22 cellular contexts compared by ENCODE assay signal in the genomic region with DNA sequence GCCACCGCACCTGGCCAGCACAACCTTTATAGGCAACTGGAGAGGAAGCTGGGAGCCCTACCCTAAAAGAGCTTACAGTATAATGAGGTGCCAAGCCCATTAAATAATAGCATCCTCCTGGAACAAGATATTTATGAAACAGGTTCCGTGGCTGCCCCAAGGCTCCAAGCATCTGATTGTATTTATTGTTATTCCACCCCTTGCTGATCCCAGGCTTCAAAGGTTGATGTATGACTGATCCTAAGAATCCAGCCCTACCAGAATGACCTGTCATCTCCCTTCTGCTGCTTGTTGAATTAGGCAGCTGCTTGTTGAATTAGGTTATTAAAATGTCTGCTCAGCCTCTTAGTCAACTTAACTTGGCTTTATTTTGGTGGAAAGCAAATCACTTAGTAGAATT. TPM values are rescaled to one million over a fixed set of nuclear protein-coding genes. Genes with fewer than 3 reads are reported as not detected.
DNase-seq lines count a peak whose midpoint lies in the region; ATAC-seq and TF ChIP-seq lines count a peak whose summit lies in the region.
"Had no signal": no experiment of that assay in that cellular context is flagged by ENCODE, and none has a peak within 500 bp of the region (broad histone marks: within the 10 kb centered on the region; RNA-seq: fewer than 3 reads in every experiment).

No MANE protein-coding gene starts in this region.

- H3K4me3 ChIP-seq in SJSA1 = no peak overlapping the region
- H3K4me3 ChIP-seq in tibial artery = no peak overlapping the region
- H3K4me3 ChIP-seq: heart right ventricle, lower lobe of right lung, uterus had no signal

- H3K9me3 ChIP-seq in SJSA1 (replicated peaks) (no peaks in the 10 kb centered on the region), tibial artery (no peaks in the 10 kb centered on the region)
- H3K9me3 ChIP-seq: heart right ventricle, lower lobe of right lung, neutrophil, uterus had no signal

- BruUV-seq in Calu3 (replicated peaks; lab: Mats Ljungman, UMichigan) = no TSS peak

- no peaks in the 10 kb centered on the region for H3K36me3 Mint-ChIP-seq in Calu3 (ENCODE audit: insufficient read depth, unreplicated experiment)
- H3K36me3 Mint-ChIP-seq: activated naive CD8-positive, alpha-beta T cell treated with anti-CD3 and anti-CD28 coated beads for 36 hours; immature natural killer cell had no signal

- H3K4me1 Mint-ChIP-seq in Calu3 (ENCODE audit: low read depth, unreplicated experiment) = peaks cover 18% of the 10 kb centered on the region
- H3K4me1 Mint-ChIP-seq: activated naive CD8-positive, alpha-beta T cell treated with anti-CD3 and anti-CD28 coated beads for 36 hours; activated T-helper 17 cell treated with anti-CD3 and anti-CD28 coated beads, Interleukin-2, amount 50 U/mL, for 72 hours; immature natural killer cell had no signal

- H3K27me3 Mint-ChIP-seq in Calu3 (ENCODE audit: unreplicated experiment) = no peaks in the 10 kb centered on the region
- H3K27me3 Mint-ChIP-seq: effector memory CD8-positive, alpha-beta T cell had no signal

- CTCF ChIA-PET in Calu3 (lab: Charles Lee) = interaction anchor here (0.6 kb wide), 1 partner anchor 739 kb away, joined by 5 read pairs; no protein-coding TSS in a partner anchor

- H3K36me3 ChIP-seq in SJSA1 (no peaks in the 10 kb centered on the region), tibial artery (no peaks in the 10 kb centered on the region)
- H3K36me3 ChIP-seq: heart right ventricle, lower lobe of right lung, neutrophil, uterus had no signal

- peak; percentile 71 for TF ChIP-seq EP300 in Ishikawa (IDR thresholded peaks at IDR 0.05; ENCODE audit: borderline replicate concordance)

- H3K27me3 ChIP-seq in SJSA1 (replicated peaks) = no peaks in the 10 kb centered on the region
- no peaks in the 10 kb centered on the region for H3K27me3 ChIP-seq in tibial artery
- H3K27me3 ChIP-seq: heart right ventricle, neutrophil, uterus had no signal

- H3K27ac ChIP-seq in SJSA1 (peak overlapping the region; percentile 85), tibial artery (no peak overlapping the region)
- H3K27ac ChIP-seq: lower lobe of right lung, neutrophil, uterus had no signal

- H3K27ac Mint-ChIP-seq in Calu3 (ENCODE audit: unreplicated experiment) = peak overlapping the region; percentile 55
- H3K27ac Mint-ChIP-seq: activated naive CD8-positive, alpha-beta T cell treated with anti-CD3 and anti-CD28 coated beads for 36 hours; activated T-helper 17 cell treated with anti-CD3 and anti-CD28 coated beads, Interleukin-2, amount 50 U/mL, for 72 hours; effector memory CD8-positive, alpha-beta T cell; immature natural killer cell had no signal

- no peak for TF ChIP-seq RAD21 in Ishikawa (IDR thresholded peaks at IDR 0.05; ENCODE audit: low read depth)

- no peaks in the 10 kb centered on the region for H3K9me3 Mint-ChIP-seq in Calu3 (ENCODE audit: low read depth, unreplicated experiment)
- H3K9me3 Mint-ChIP-seq: activated naive CD8-positive, alpha-beta T cell treated with anti-CD3 and anti-CD28 coated beads for 36 hours; activated T-helper 17 cell treated with anti-CD3 and anti-CD28 coated beads, Interleukin-2, amount 50 U/mL, for 72 hours; effector memory CD8-positive, alpha-beta T cell had no signal

- H3K4me3 Mint-ChIP-seq in Calu3 (ENCODE audit: low read depth, unreplicated experiment) = no peak overlapping the region
- H3K4me3 Mint-ChIP-seq: activated naive CD8-positive, alpha-beta T cell treated with anti-CD3 and anti-CD28 coated beads for 36 hours; activated T-helper 17 cell treated with anti-CD3 and anti-CD28 coated beads, Interleukin-2, amount 50 U/mL, for 72 hours; effector memory CD8-positive, alpha-beta T cell; immature natural killer cell had no signal

- peaks cover 38% of the 10 kb centered on the region for H3K4me1 ChIP-seq in SJSA1 (replicated peaks)
- H3K4me1 ChIP-seq in tibial artery = peaks cover 0 to 5% (median 0%) of the 10 kb centered on the region in 4 donors
- H3K4me1 ChIP-seq: lower lobe of right lung, uterus had no signal

- intact Hi-C loops in Calu3 (cut with micrococcal nuclease; ENCODE audit: unreplicated experiment) (no loop called here), tibial artery (cut with DNase I; ENCODE audit: low total_unique reads) (no loop called here)

- ATAC-seq in GM18520 (IDR thresholded peaks at IDR 0.05; ENCODE audit: unreplicated experiment) = no peak
- ATAC-seq: activated T-helper 17 cell treated with anti-CD3 and anti-CD28 coated beads, Interleukin-2, amount 50 U/mL, for 72 hours; effector memory CD8-positive, alpha-beta T cell had no signal

- DNase-seq in Calu3 = no peak
- DNase-seq in SJSA1 (ENCODE audit: low read depth in 1 of 2, low spot score in 2 of 2) = no peak
- DNase-seq in kidney tubule cell (ENCODE audit: low spot score) = peak; percentile 28
- DNase-seq in stimulated activated CD4-positive, alpha-beta T cell treated with anti-CD3 and anti-CD28 coated beads, Interleukin-15, amount 100 ng/mL, for 24 hours = no peak
- no peak for DNase-seq in KG1 (lab: John Stamatoyannopoulos, UW)
- DNase-seq in tibial artery = no peak
- DNase-seq: activated CD4-positive, alpha-beta T cell treated with anti-CD3 and anti-CD28 coated beads for 1 hour; activated naive CD8-positive, alpha-beta T cell treated with anti-CD3 and anti-CD28 coated beads for 36 hours; C1 segment of cervical spinal cord; effector memory CD8-positive, alpha-beta T cell; heart right ventricle; immature natural killer cell; lower lobe of right lung; NCI-H1436; NK-92 treated with Interleukin-12 subunit alpha and Interleukin-12 subunit beta, amount 100 ng/mL, for 24 hours; stimulated activated CD4-positive, alpha-beta T cell treated with anti-CD3 and anti-CD28 coated beads, Interleukin-12 subunit alpha, Interleukin-12 subunit beta, amount 100 ng/mL, for 4 hours; T1000; uterus had no signal

- no peak for TF ChIP-seq CTCF in Calu3 (IDR thresholded peaks at IDR 0.05; ENCODE audit: unreplicated experiment)
- TF ChIP-seq CTCF in tibial artery (IDR thresholded peaks at IDR 0.05) = no peak

TF ChIP-seq in Ishikawa, 13 proteins besides CTCF, POLR2A, EP300 and RAD21:
- TF ChIP-seq, protein P1, sequence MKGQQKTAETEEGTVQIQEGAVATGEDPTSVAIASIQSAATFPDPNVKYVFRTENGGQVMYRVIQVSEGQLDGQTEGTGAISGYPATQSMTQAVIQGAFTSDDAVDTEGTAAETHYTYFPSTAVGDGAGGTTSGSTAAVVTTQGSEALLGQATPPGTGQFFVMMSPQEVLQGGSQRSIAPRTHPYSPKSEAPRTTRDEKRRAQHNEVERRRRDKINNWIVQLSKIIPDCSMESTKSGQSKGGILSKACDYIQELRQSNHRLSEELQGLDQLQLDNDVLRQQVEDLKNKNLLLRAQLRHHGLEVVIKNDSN (IDR thresholded peaks at IDR 0.05) = no peak
- TF ChIP-seq, protein P2, sequence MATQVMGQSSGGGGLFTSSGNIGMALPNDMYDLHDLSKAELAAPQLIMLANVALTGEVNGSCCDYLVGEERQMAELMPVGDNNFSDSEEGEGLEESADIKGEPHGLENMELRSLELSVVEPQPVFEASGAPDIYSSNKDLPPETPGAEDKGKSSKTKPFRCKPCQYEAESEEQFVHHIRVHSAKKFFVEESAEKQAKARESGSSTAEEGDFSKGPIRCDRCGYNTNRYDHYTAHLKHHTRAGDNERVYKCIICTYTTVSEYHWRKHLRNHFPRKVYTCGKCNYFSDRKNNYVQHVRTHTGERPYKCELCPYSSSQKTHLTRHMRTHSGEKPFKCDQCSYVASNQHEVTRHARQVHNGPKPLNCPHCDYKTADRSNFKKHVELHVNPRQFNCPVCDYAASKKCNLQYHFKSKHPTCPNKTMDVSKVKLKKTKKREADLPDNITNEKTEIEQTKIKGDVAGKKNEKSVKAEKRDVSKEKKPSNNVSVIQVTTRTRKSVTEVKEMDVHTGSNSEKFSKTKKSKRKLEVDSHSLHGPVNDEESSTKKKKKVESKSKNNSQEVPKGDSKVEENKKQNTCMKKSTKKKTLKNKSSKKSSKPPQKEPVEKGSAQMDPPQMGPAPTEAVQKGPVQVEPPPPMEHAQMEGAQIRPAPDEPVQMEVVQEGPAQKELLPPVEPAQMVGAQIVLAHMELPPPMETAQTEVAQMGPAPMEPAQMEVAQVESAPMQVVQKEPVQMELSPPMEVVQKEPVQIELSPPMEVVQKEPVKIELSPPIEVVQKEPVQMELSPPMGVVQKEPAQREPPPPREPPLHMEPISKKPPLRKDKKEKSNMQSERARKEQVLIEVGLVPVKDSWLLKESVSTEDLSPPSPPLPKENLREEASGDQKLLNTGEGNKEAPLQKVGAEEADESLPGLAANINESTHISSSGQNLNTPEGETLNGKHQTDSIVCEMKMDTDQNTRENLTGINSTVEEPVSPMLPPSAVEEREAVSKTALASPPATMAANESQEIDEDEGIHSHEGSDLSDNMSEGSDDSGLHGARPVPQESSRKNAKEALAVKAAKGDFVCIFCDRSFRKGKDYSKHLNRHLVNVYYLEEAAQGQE (IDR thresholded peaks at IDR 0.05; ENCODE audit: low read depth) = no peak
- TF ChIP-seq NFIC (IDR thresholded peaks at IDR 0.05) (peak; percentile 55), ZBTB7A (IDR thresholded peaks at IDR 0.05; ENCODE audit: low read depth) (no peak), TEAD4 (IDR thresholded peaks at IDR 0.05) (peak; percentile 81), YY1 (IDR thresholded peaks at IDR 0.05; ENCODE audit: low read depth) (no peak), FOXM1 (IDR thresholded peaks at IDR 0.05; ENCODE audit: borderline replicate concordance, low read depth) (peak; percentile 37; the same call in 1 of the 2 replicates), CEBPB (IDR thresholded peaks at IDR 0.05) (no peak), EGR1 (IDR thresholded peaks at IDR 0.05) (no peak), TAF1 (IDR thresholded peaks at IDR 0.05; ENCODE audit: low read depth) (no peak), CREB1 (IDR thresholded peaks at IDR 0.05; ENCODE audit: low read depth) (no peak), TCF12 (IDR thresholded peaks at IDR 0.05; ENCODE audit: low read depth) (peak; percentile 59)
- TF ChIP-seq, protein P3, sequence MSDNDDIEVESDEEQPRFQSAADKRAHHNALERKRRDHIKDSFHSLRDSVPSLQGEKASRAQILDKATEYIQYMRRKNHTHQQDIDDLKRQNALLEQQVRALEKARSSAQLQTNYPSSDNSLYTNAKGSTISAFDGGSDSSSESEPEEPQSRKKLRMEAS (IDR thresholded peaks at IDR 0.05) = 0 out of 2 replicates have a peak, but pooled peaks have one; percentile 14

RNA-seq across cellular contexts. Expression of a gene that starts 35.2 kb away (rescaled TPM):
- total RNA-seq in Calu3 (2022) = 12.1 and 12.3 TPM in 2 replicates
- total RNA-seq in SJSA1 (2014; rRNA removed; shearing (Covaris generic)) = 8.8 and 10.4 TPM in 2 replicates
